16 cellular contexts compared by ENCODE assay signal in the genomic region with DNA sequence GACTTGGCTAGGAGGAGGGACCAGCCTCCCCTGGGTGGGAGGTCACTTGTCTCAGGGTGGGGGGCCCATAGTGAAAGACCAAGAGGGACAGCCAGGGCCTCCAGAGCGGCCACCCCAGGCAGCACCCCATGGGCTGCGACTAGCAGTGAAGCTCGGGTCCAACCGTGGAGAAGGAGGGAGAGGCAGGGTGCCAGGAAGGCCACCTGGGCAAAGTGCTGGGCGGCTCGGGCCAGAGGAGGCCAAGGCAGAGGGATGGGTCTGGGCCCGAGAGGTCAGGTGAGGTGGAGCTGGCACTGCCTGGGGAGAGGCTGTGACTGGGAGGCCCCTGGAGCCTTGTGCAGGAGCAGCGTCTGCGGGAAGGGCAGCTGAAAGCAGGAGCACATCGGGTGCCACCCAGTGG. TPM values are rescaled to one million over a fixed set of nuclear protein-coding genes. Genes with fewer than 3 reads are reported as not detected.
DNase-seq lines count a peak whose midpoint lies in the region; ATAC-seq and TF ChIP-seq lines count a peak whose summit lies in the region.
"Had no signal": no experiment of that assay in that cellular context is flagged by ENCODE, and none has a peak within 500 bp of the region (broad histone marks: within the 10 kb centered on the region; RNA-seq: fewer than 3 reads in every experiment).

No MANE protein-coding gene starts in this region.

- no peak overlapping the region for H3K4me2 ChIP-seq in trophoblast cell (ENCODE audit: low read length)

- TF ChIP-seq CTCF in HEK293 (tag by site-specific recombination; IDR thresholded peaks at IDR 0.05) (no peak), transverse colon (IDR thresholded peaks at IDR 0.05) (no peak)

- no peak overlapping the region for H3K23ac ChIP-seq in trophoblast cell (ENCODE audit: low read length)

- no peak overlapping the region for H2BK5ac ChIP-seq in trophoblast cell (ENCODE audit: low read depth, low read length, poor library complexity)

- TF ChIP-seq EP300 in transverse colon (IDR thresholded peaks at IDR 0.05; ENCODE audit: low read depth), result no peak

- H3K79me2 ChIP-seq in trophoblast cell (ENCODE audit: control insufficient read depth, insufficient read depth, low read length, poor library complexity), result no peaks in the 10 kb centered on the region

- no peak for TF ChIP-seq POLR2A in transverse colon (IDR thresholded peaks at IDR 0.05)

- H4K91ac ChIP-seq in trophoblast cell (ENCODE audit: low read depth, low read length), result no peak overlapping the region

- no peak overlapping the region for H2BK120ac ChIP-seq in trophoblast cell (ENCODE audit: insufficient read depth, low read length, poor library complexity)

- H3K27me3 ChIP-seq in trophoblast cell (ENCODE audit: insufficient read depth, low read length), result no peaks in the 10 kb centered on the region
- H3K27me3 ChIP-seq in transverse colon, result peaks cover 9% of the 10 kb centered on the region

- H3K18ac ChIP-seq in trophoblast cell (ENCODE audit: low read length), result no peak overlapping the region

- WGBS in trophoblast cell (ENCODE audit: extremely low coverage, insufficient coverage, insufficient read length), result no CpG with 5 or more reads among the region's 10 CpGs
- WGBS in transverse colon (ENCODE audit: low coverage in 1 of 2), 2 donors, result 43 to 68% methylated on average over 3 to 10 of the region's 10 CpGs

- no peak overlapping the region for H3K9ac ChIP-seq in trophoblast cell (ENCODE audit: low read length)

- intact Hi-C loops in transverse colon (cut with DNase I; ENCODE audit: low total_unique reads), result loop anchor here (2.0 kb wide), 1 partner anchor 974 kb away; no protein-coding TSS in a partner anchor

- CTCF ChIA-PET in HEK293 (lab: Yijun Ruan, JAX), result interaction anchor here (0.6 to 0.8 kb wide), 4 partner anchors 133 to 171 kb away, joined by 3 to 4 read pairs (median 4); no protein-coding TSS in a partner anchor

- no peak for ATAC-seq in left lobe of liver
- ATAC-seq in GM21717 (IDR thresholded peaks at IDR 0.05; ENCODE audit: unreplicated experiment), result no peak
- ATAC-seq: HCT116, K562 had no signal

- H3K36me3 ChIP-seq in HEK293 (ENCODE audit: control insufficient read depth in 2 of 2, insufficient read depth in 1 of 2, low read length in 2 of 2), result no peaks in the 10 kb centered on the region
- no peaks in the 10 kb centered on the region for H3K36me3 ChIP-seq in trophoblast cell (ENCODE audit: control insufficient read depth in 1 of 2, insufficient read depth in 2 of 2, low read length in 2 of 2)
- H3K36me3 ChIP-seq in transverse colon, result no peaks in the 10 kb centered on the region

- no peak overlapping the region for H3K4ac ChIP-seq in trophoblast cell (ENCODE audit: low read depth, low read length)

- no peak overlapping the region for H4K8ac ChIP-seq in trophoblast cell (ENCODE audit: low read depth, low read length)

- no peak overlapping the region for H2AK5ac ChIP-seq in trophoblast cell (ENCODE audit: low read length)

- H3K9me3 ChIP-seq in HEK293 (ENCODE audit: control insufficient read depth, insufficient read depth, low read depth, low read length), result no peaks in the 10 kb centered on the region
- H3K9me3 ChIP-seq in trophoblast cell (ENCODE audit: insufficient read depth, low read depth, low read length), result peaks cover 3% of the 10 kb centered on the region
- H3K9me3 ChIP-seq in transverse colon, result no peaks in the 10 kb centered on the region

- no peak overlapping the region for H3K4me3 ChIP-seq in HEK293 (ENCODE audit: low read depth, low read length)
- peak overlapping the region; percentile 10 for H3K4me3 ChIP-seq in trophoblast cell (ENCODE audit: low read depth, low read length)
- no peak overlapping the region for H3K4me3 ChIP-seq in transverse colon
- H3K4me3 ChIP-seq: K562 had no signal

- no peak overlapping the region for H4K12ac ChIP-seq in trophoblast cell (ENCODE audit: low read depth, low read length)

- in situ Hi-C loops in transverse colon (cut with MboI; ENCODE audit: low pct_ligation_motif_present in 1 of 4, low pct_unique_long_range_greater_than_20kb in 1 of 4, low sequenced_read_pairs in 3 of 4), result loop anchor here in 2 of 4 donors (10.0 kb wide), 1 partner anchor 136 kb away; no protein-coding TSS in a partner anchor

- H3K14ac ChIP-seq in trophoblast cell (ENCODE audit: low read length), result no peak overlapping the region

- H2BK12ac ChIP-seq in trophoblast cell (ENCODE audit: low read length), result no peak overlapping the region

- H3K79me1 ChIP-seq in trophoblast cell (ENCODE audit: low read length), result no peaks in the 10 kb centered on the region

- peak; percentile 29 for DNase-seq in left lobe of liver (ENCODE audit: low spot score)
- no peak for DNase-seq in trophoblast cell
- no peak for DNase-seq in transverse colon
- DNase-seq in NOMO-1 (lab: John Stamatoyannopoulos, UW; ENCODE audit: unreplicated experiment in 2 of 2), result no peak
- no peak for DNase-seq in foreskin melanocyte
- DNase-seq: ACHN; C1 segment of cervical spinal cord; Calu3; CD4-positive, alpha-beta T cell; DMS 273 treated with DMSO at 0.1 percent for 48 hours had no signal

- POLR2A ChIA-PET in HEK293 (lab: Yijun Ruan, JAX), result no interaction called here

- H3K27ac ChIP-seq in HEK293 (ENCODE audit: extremely low read depth, low read depth, low read length) (no peak overlapping the region), trophoblast cell (ENCODE audit: low read depth, low read length) (no peak overlapping the region), transverse colon (no peak overlapping the region)

- H2AFZ ChIP-seq in trophoblast cell (ENCODE audit: insufficient read depth, low read length, poor library complexity), result no peak overlapping the region

- no peaks in the 10 kb centered on the region for H3K4me1 ChIP-seq in HEK293 (ENCODE audit: control insufficient read depth, insufficient read depth, low read length)
- no peaks in the 10 kb centered on the region for H3K4me1 ChIP-seq in trophoblast cell (ENCODE audit: control insufficient read depth in 1 of 2, insufficient read depth in 2 of 2, low read length in 2 of 2)
- peaks cover 0 to 7% (median 2%) of the 10 kb centered on the region in 4 donors for H3K4me1 ChIP-seq in transverse colon

TF ChIP-seq in HEK293, 187 proteins besides CTCF, POLR2A, EP300 and RAD21:
- no peak for TF ChIP-seq ZNF529 (tag by site-specific recombination; IDR thresholded peaks at IDR 0.05; ENCODE audit: insufficient replicate concordance)
- TF ChIP-seq ZIC2 (tag by site-specific recombination; IDR thresholded peaks at IDR 0.05), result peak; percentile 27; the same call in 1 of the 2 replicates
- peak; percentile 64; the same call in 1 of the 2 replicates for TF ChIP-seq GLIS1 (tag by site-specific recombination; IDR thresholded peaks at IDR 0.05)
- no peak for TF ChIP-seq ZNF707 (tag by site-specific recombination; IDR thresholded peaks at IDR 0.05)

RNA-seq across cellular contexts. Expression of a gene that starts 41.8 kb away (rescaled TPM):
- total RNA-seq in left lobe of liver (25.1 TPM), transverse colon (100 to 1,000 TPM in 2 of 4 donors, 10 to 100 TPM in 2; 35.2 to 167 (median 77.1) TPM)
- polyA plus RNA-seq in trophoblast cell (2013), result not detected in 2 replicates
- total RNA-seq: A172; CD4-positive, alpha-beta T cell; Daoy; K562 had no signal
- polyA plus RNA-seq: K562 had no signal

RNA-seq across cellular contexts. Expression of a gene that starts 56.0 kb away (rescaled TPM):
- total RNA-seq in left lobe of liver (1.6 TPM), transverse colon (10 to 100 TPM; 25.7 to 43.6 (median 26.7) TPM)
- polyA plus RNA-seq in trophoblast cell (2013), result 14.9 and 19.4 TPM in 2 replicates

Comparison
In these comparisons a context has a peak if more than half of its experiments do, and no peak if none do; other contexts are left out.
1. RNA of a gene that starts 56.0 kb away (total RNA-seq): 25.7 to 43.6 TPM in transverse colon; 1.6 TPM in left lobe of liver (single experiment); every median in the first group is over 10 times any median in the second.